ENCODE assay signal across 11 cellular contexts in genomic region chrX:43881410-43882293, GRCh38. TPM values are rescaled to one million over a fixed set of nuclear protein-coding genes. Genes with fewer than 3 reads are reported as not detected.
DNase-seq lines count a peak whose midpoint lies in the region; ATAC-seq and TF ChIP-seq lines count a peak whose summit lies in the region.
"Had no signal": no experiment of that assay in that cellular context is flagged by ENCODE, and none has a peak within 500 bp of the region (broad histone marks: within the 10 kb centered on the region; RNA-seq: fewer than 3 reads in every experiment).

No MANE protein-coding gene starts in this region.

- no peak for TF ChIP-seq CTCF in cardiac muscle cell (IDR thresholded peaks at IDR 0.05; ENCODE audit: low read depth, low read length)
- TF ChIP-seq CTCF in type B pancreatic cell (conservative IDR thresholded peaks at IDR 0.05) = no peak

- peaks cover 6% of the 10 kb centered on the region for H3K27me3 Mint-ChIP-seq in type B pancreatic cell
- peaks cover 3% of the 10 kb centered on the region for H3K27me3 Mint-ChIP-seq in activated T-helper 1 cell treated with anti-CD3 and anti-CD28 coated beads, Interleukin-12 subunit alpha, Interleukin-12 subunit beta, Interleukin-2, Interleukin-4 antibody, amounts not matched to agents 30 ng/mL and 10 ng/mL and 1 ng/mL, durations not matched to agents 14 hours and 24 hours and 36 hours (ENCODE audit: insufficient read depth)

- intact Hi-C loops in activated T-helper 1 cell treated with anti-CD3 and anti-CD28 coated beads, Interleukin-12 subunit alpha, Interleukin-12 subunit beta, Interleukin-2, Interleukin-4 antibody, amounts not matched to agents 30 ng/mL and 10 ng/mL and 1 ng/mL, durations not matched to agents 14 hours and 24 hours and 36 hours (cut with micrococcal nuclease) = no loop called here

- H3K9me3 Mint-ChIP-seq in type B pancreatic cell = no peaks in the 10 kb centered on the region
- no peaks in the 10 kb centered on the region for H3K9me3 Mint-ChIP-seq in activated T-helper 1 cell treated with anti-CD3 and anti-CD28 coated beads, Interleukin-12 subunit alpha, Interleukin-12 subunit beta, Interleukin-2, Interleukin-4 antibody, amounts not matched to agents 30 ng/mL and 10 ng/mL and 1 ng/mL, durations not matched to agents 14 hours and 24 hours and 36 hours
- H3K9me3 Mint-ChIP-seq: activated naive CD4-positive, alpha-beta T cell treated with anti-CD3 and anti-CD28 coated beads, Interleukin-2, amount 10 ng/mL, durations not matched to agents 7 days and 5 days had no signal

- H3K27ac ChIP-seq in angular gyrus (ENCODE audit: low read depth, low read length) (peak overlapping the region; percentile 55), cardiac muscle cell (no peak overlapping the region), muscle layer of duodenum (ENCODE audit: low read length) (peak overlapping the region; percentile 16)

- H3K27ac Mint-ChIP-seq in type B pancreatic cell = no peak overlapping the region
- no peak overlapping the region for H3K27ac Mint-ChIP-seq in activated T-helper 1 cell treated with anti-CD3 and anti-CD28 coated beads, Interleukin-12 subunit alpha, Interleukin-12 subunit beta, Interleukin-2, Interleukin-4 antibody, amounts not matched to agents 30 ng/mL and 10 ng/mL and 1 ng/mL, durations not matched to agents 14 hours and 24 hours and 36 hours
- H3K27ac Mint-ChIP-seq: activated naive CD4-positive, alpha-beta T cell treated with anti-CD3 and anti-CD28 coated beads, Interleukin-2, amount 10 ng/mL, durations not matched to agents 7 days and 5 days had no signal

- peak overlapping the region; percentile 25 for H3K4me3 Mint-ChIP-seq in type B pancreatic cell
- H3K4me3 Mint-ChIP-seq in activated T-helper 1 cell treated with anti-CD3 and anti-CD28 coated beads, Interleukin-12 subunit alpha, Interleukin-12 subunit beta, Interleukin-2, Interleukin-4 antibody, amounts not matched to agents 30 ng/mL and 10 ng/mL and 1 ng/mL, durations not matched to agents 14 hours and 24 hours and 36 hours = no peak overlapping the region
- H3K4me3 Mint-ChIP-seq: activated naive CD4-positive, alpha-beta T cell treated with anti-CD3 and anti-CD28 coated beads, Interleukin-2, amount 10 ng/mL, durations not matched to agents 7 days and 5 days had no signal

- H3K4me3 ChIP-seq in cardiac muscle cell (peak overlapping the region; percentile 12), muscle layer of duodenum (ENCODE audit: low read depth in 1 of 2, low read length in 2 of 2) (peak overlapping the region; percentile 48 to 70)

- no peak for ATAC-seq in GM21515 (IDR thresholded peaks at IDR 0.05; ENCODE audit: unreplicated experiment)

- no peaks in the 10 kb centered on the region for H3K36me3 ChIP-seq in cardiac muscle cell
- H3K36me3 ChIP-seq in muscle layer of duodenum (ENCODE audit: control insufficient read depth in 1 of 2, insufficient read depth in 2 of 2, low read length in 2 of 2) = no peaks in the 10 kb centered on the region

- H3K4me1 ChIP-seq in cardiac muscle cell (ENCODE audit: low read depth) (no peaks in the 10 kb centered on the region), muscle layer of duodenum (ENCODE audit: control insufficient read depth in 1 of 2, insufficient read depth in 2 of 2, low read length in 2 of 2) (peaks cover 0 to 12% of the 10 kb centered on the region in 2 donors)

- H3K9me3 ChIP-seq in cardiac muscle cell (ENCODE audit: low read depth) (no peaks in the 10 kb centered on the region), muscle layer of duodenum (ENCODE audit: control insufficient read depth in 1 of 2, low read length in 2 of 2) (no peaks in the 10 kb centered on the region)

- no peaks in the 10 kb centered on the region for H3K36me3 Mint-ChIP-seq in type B pancreatic cell
- H3K36me3 Mint-ChIP-seq in activated T-helper 1 cell treated with anti-CD3 and anti-CD28 coated beads, Interleukin-12 subunit alpha, Interleukin-12 subunit beta, Interleukin-2, Interleukin-4 antibody, amounts not matched to agents 30 ng/mL and 10 ng/mL and 1 ng/mL, durations not matched to agents 14 hours and 24 hours and 36 hours (ENCODE audit: low read depth) = no peaks in the 10 kb centered on the region
- H3K36me3 Mint-ChIP-seq: activated naive CD4-positive, alpha-beta T cell treated with anti-CD3 and anti-CD28 coated beads, Interleukin-2, amount 10 ng/mL, durations not matched to agents 7 days and 5 days had no signal

- DNase-seq in cardiac muscle cell (ENCODE audit: low read depth in 1 of 2, low spot score in 1 of 2) (no peak), type B pancreatic cell (ENCODE audit: extremely low spot score, unreplicated experiment) (no peak), 8988T (no peak), LoVo (ENCODE audit: low spot score) (no peak)
- DNase-seq in activated T-helper 1 cell treated with anti-CD3 and anti-CD28 coated beads, Interleukin-12 subunit alpha, Interleukin-12 subunit beta, Interleukin-2, Interleukin-4 antibody, amounts not matched to agents 30 ng/mL and 10 ng/mL and 1 ng/mL, durations not matched to agents 14 hours and 24 hours and 36 hours (ENCODE audit: low spot score) = no peak
- DNase-seq: activated naive CD4-positive, alpha-beta T cell treated with anti-CD3 and anti-CD28 coated beads, Interleukin-2, amount 10 ng/mL, durations not matched to agents 7 days and 5 days; NCI-H1694 treated with DMSO at 0.1 percent for 48 hours had no signal

- H3K27me3 ChIP-seq in cardiac muscle cell (peaks cover 13% of the 10 kb centered on the region), muscle layer of duodenum (ENCODE audit: low read depth, low read length) (no peaks in the 10 kb centered on the region)

- H3K4me1 Mint-ChIP-seq in type B pancreatic cell (ENCODE audit: unreplicated experiment) = no peaks in the 10 kb centered on the region
- no peaks in the 10 kb centered on the region for H3K4me1 Mint-ChIP-seq in activated T-helper 1 cell treated with anti-CD3 and anti-CD28 coated beads, Interleukin-12 subunit alpha, Interleukin-12 subunit beta, Interleukin-2, Interleukin-4 antibody, amounts not matched to agents 30 ng/mL and 10 ng/mL and 1 ng/mL, durations not matched to agents 14 hours and 24 hours and 36 hours (ENCODE audit: low read depth)
- H3K4me1 Mint-ChIP-seq: activated naive CD4-positive, alpha-beta T cell treated with anti-CD3 and anti-CD28 coated beads, Interleukin-2, amount 10 ng/mL, durations not matched to agents 7 days and 5 days had no signal

RNA-seq across cellular contexts. Expression of gene MAOB, which starts 0.6 kb away (rescaled TPM):
- total RNA-seq in cardiac muscle cell = 0.67 and 1.2 TPM in 2 replicates
- 2.6 and 6.3 TPM in 2 replicates for polyA plus RNA-seq in cardiac muscle cell
- 5.5 and 20.8 TPM in 2 replicates for total RNA-seq in type B pancreatic cell (ENCODE audit: low replicate concordance)
- total RNA-seq in activated T-helper 1 cell treated with anti-CD3 and anti-CD28 coated beads, Interleukin-12 subunit alpha, Interleukin-12 subunit beta, Interleukin-2, Interleukin-4 antibody, amounts not matched to agents 30 ng/mL and 10 ng/mL and 1 ng/mL, durations not matched to agents 14 hours and 24 hours and 36 hours = not detected in 2 replicates
- total RNA-seq: myocyte had no signal
